Comparison of ENCODE assay signal across 19 cellular contexts in the genomic region with DNA sequence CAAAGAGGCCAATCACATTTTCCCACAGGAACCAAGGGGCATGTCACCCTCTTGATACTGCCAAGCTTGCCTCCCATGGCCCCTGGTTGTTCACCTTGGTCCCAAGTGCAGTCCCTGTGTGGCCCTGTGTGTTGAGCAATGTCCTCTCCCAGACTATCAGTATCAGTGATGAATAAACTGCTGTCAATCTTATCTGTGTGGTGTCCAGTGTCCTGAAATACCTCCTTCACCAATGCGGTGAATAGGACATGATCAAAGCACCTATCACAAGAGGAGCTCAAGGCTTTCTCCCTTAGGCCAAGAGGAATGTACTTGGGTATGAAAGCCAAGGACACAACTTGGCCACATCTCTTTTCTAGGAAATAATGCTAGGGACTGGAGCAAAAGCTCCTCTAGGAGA.
DNase-seq lines count a peak whose midpoint lies in the region; ATAC-seq and TF ChIP-seq lines count a peak whose summit lies in the region.
"Had no signal": no experiment of that assay in that cellular context is flagged by ENCODE, and none has a peak within 500 bp of the region (broad histone marks: within the 10 kb centered on the region; RNA-seq: fewer than 3 reads in every experiment).

No MANE protein-coding gene starts in this region.

- peaks cover 0 to 3% (median 0%) of the 10 kb centered on the region in 11 donors for H3K9me3 ChIP-seq in heart right ventricle
- H3K9me3 ChIP-seq in left ventricle myocardium inferior (replicated peaks), result no peaks in the 10 kb centered on the region
- H3K9me3 ChIP-seq in right cardiac atrium (ENCODE audit: control insufficient read depth, low read length), result no peaks in the 10 kb centered on the region
- H3K9me3 ChIP-seq: A549, Caco-2 had no signal

- ATAC-seq in Right ventricle myocardium inferior (peak; percentile 62), heart right ventricle (no peak), left cardiac atrium (peak; percentile 19 to 26), right cardiac atrium (peak; percentile 25 to 72)
- ATAC-seq: A549; CD8-positive, alpha-beta T cell had no signal

- TF ChIP-seq CTCF in heart right ventricle (IDR thresholded peaks at IDR 0.05) (no peak), left ventricle myocardium inferior (IDR thresholded peaks at IDR 0.05; ENCODE audit: borderline replicate concordance) (no peak)

- no peaks in the 10 kb centered on the region for H3K36me3 ChIP-seq in heart right ventricle
- no peaks in the 10 kb centered on the region for H3K36me3 ChIP-seq in left ventricle myocardium inferior
- H3K36me3 ChIP-seq: BLaER1 treated with 17β-estradiol and CSF1 and Interleukin-3, amounts not matched to agents 10 nM and 100 nM had no signal

- DNase-seq in Right ventricle myocardium inferior (ENCODE audit: missing footprints), result no peak
- no peak for DNase-seq in heart right ventricle
- DNase-seq in left cardiac atrium, result no peak
- no peak for DNase-seq in left ventricle myocardium inferior
- no peak for DNase-seq in right cardiac atrium
- no peak for DNase-seq in cardiac septum (ENCODE audit: low spot score)
- peak; percentile 24 for DNase-seq in amniotic epithelial cell (ENCODE audit: low read depth)
- DNase-seq in posterior cingulate gyrus, result no peak
- DNase-seq: AML-193; Caco-2; Calu3; CD4-positive, alpha-beta T cell; CD8-positive, alpha-beta T cell; DMS79 treated with DMSO at 0.1 percent for 48 hours; GF-D8 had no signal

- H3K27ac ChIP-seq in heart right ventricle (no peak overlapping the region), left ventricle myocardium inferior (replicated peaks) (no peak overlapping the region), right cardiac atrium (ENCODE audit: low read length) (no peak overlapping the region)
- H3K27ac ChIP-seq: 22Rv1; A549; BLaER1 treated with 17β-estradiol and CSF1 and Interleukin-3, amounts not matched to agents 10 nM and 100 nM; C4-2B had no signal

- H3K27me3 ChIP-seq in heart right ventricle, result no peaks in the 10 kb centered on the region
- H3K27me3 ChIP-seq in left ventricle myocardium inferior (ENCODE audit: low read depth), result no peaks in the 10 kb centered on the region
- H3K27me3 ChIP-seq in right cardiac atrium (ENCODE audit: control insufficient read depth, insufficient read depth), result no peaks in the 10 kb centered on the region
- H3K27me3 ChIP-seq: BLaER1 treated with 17β-estradiol and CSF1 and Interleukin-3, amounts not matched to agents 10 nM and 100 nM had no signal

- WGBS in heart right ventricle, 2 donors, result 60 to 69% methylated on average over 1 of the region's 1 CpG
- 46% methylated on average over 1 of the region's 1 CpG for WGBS in right cardiac atrium

- intact Hi-C loops in Right ventricle myocardium inferior (cut with DNase I) (no loop called here), heart right ventricle (cut with DNase I) (no loop called here), left cardiac atrium (cut with DNase I) (no loop called here), left ventricle myocardium inferior (cut with micrococcal nuclease) (no loop called here), right cardiac atrium (cut with DNase I) (no loop called here), cardiac septum (cut with DNase I) (no loop called here), posterior cingulate gyrus (cut with DNase I) (no loop called here)

- H3K4me3 ChIP-seq in heart right ventricle, result no peak overlapping the region
- H3K4me3 ChIP-seq in left ventricle myocardium inferior, result no peak overlapping the region
- H3K4me3 ChIP-seq in right cardiac atrium (ENCODE audit: low read length), result no peak overlapping the region
- H3K4me3 ChIP-seq: A549; BLaER1 treated with 17β-estradiol and CSF1 and Interleukin-3, amounts not matched to agents 10 nM and 100 nM had no signal

- H3K4me1 ChIP-seq in heart right ventricle (peaks cover 0 to 9% (median 0%) of the 10 kb centered on the region in 9 donors), left ventricle myocardium inferior (peaks cover under 1% of the 10 kb centered on the region), right cardiac atrium (ENCODE audit: control insufficient read depth, insufficient read depth, low read length) (peaks cover 4% of the 10 kb centered on the region)
- H3K4me1 ChIP-seq: A549, Caco-2 had no signal

Comparison
In these comparisons a context has a peak if more than half of its experiments do, and no peak if none do; other contexts are left out.
1. ATAC-seq: peak in Right ventricle myocardium inferior (single experiment), left cardiac atrium (2 of 2) and right cardiac atrium (2 of 2); none in heart right ventricle (0 of 8).